11 cellular contexts compared by ENCODE assay signal in genomic region chr15:66803749-66804148, GRCh38.
DNase-seq lines count a peak whose midpoint lies in the region; ATAC-seq and TF ChIP-seq lines count a peak whose summit lies in the region.
"Had no signal": no experiment of that assay in that cellular context is flagged by ENCODE, and none has a peak within 500 bp of the region (broad histone marks: within the 10 kb centered on the region; RNA-seq: fewer than 3 reads in every experiment).

No MANE protein-coding gene starts in this region.

- intact Hi-C loops in left lung (cut with DNase I): no loop called here

- peak overlapping the region; percentile 85 for H3K9ac ChIP-seq in GM23248
- no peak overlapping the region for H3K9ac ChIP-seq in skeletal muscle tissue (ENCODE audit: low read depth in 1 of 3, low read length in 3 of 3)

- H3K4me3 ChIP-seq in GM23248: no peak overlapping the region
- H3K4me3 ChIP-seq in left lung: no peak overlapping the region
- H3K4me3 ChIP-seq in skeletal muscle tissue (ENCODE audit: low read length in 3 of 3): no peak overlapping the region
- H3K4me3 ChIP-seq: lung had no signal

- in situ Hi-C loops in GM23248 (cut with MboI): no loop called here

- H3K9me2 ChIP-seq in GM23248 (ENCODE audit: insufficient read depth): no peaks in the 10 kb centered on the region

- peaks cover 20% of the 10 kb centered on the region for H3F3A ChIP-seq in GM23248 (ENCODE audit: insufficient read depth)

- H3K9me3 ChIP-seq in GM23248 (ENCODE audit: low read depth): no peaks in the 10 kb centered on the region
- no peaks in the 10 kb centered on the region for H3K9me3 ChIP-seq in left lung
- no peaks in the 10 kb centered on the region for H3K9me3 ChIP-seq in skeletal muscle tissue (ENCODE audit: control insufficient read depth in 3 of 3, low read length in 3 of 3)

- H3K36me3 ChIP-seq in GM23248 (ENCODE audit: low read depth) (no peaks in the 10 kb centered on the region), left lung (no peaks in the 10 kb centered on the region), skeletal muscle tissue (ENCODE audit: control insufficient read depth in 3 of 3, insufficient read depth in 3 of 3, low read length in 3 of 3) (no peaks in the 10 kb centered on the region)

- H2AFZ ChIP-seq in GM23248: 0 out of 2 replicates have a peak overlapping the region, but pooled peaks have one; percentile 9

- peak; percentile 52 for ATAC-seq in left lung
- no peak for ATAC-seq in HG03196 (IDR thresholded peaks at IDR 0.05; ENCODE audit: unreplicated experiment)
- ATAC-seq: activated CD8-positive, alpha-beta memory T cell treated with anti-CD3 and anti-CD28 coated beads, Interleukin-2, amount 10 ng/mL, durations not matched to agents 7 days and 5 days; activated naive CD4-positive, alpha-beta T cell treated with anti-CD3 and anti-CD28 coated beads, Interleukin-2, amount 50 U/mL, for 72 hours had no signal

- H3K27me3 ChIP-seq in GM23248 (replicated peaks; ENCODE audit: insufficient read depth) (no peaks in the 10 kb centered on the region), left lung (no peaks in the 10 kb centered on the region), skeletal muscle tissue (ENCODE audit: control insufficient read depth in 3 of 3, insufficient read depth in 3 of 3, low read length in 3 of 3) (no peaks in the 10 kb centered on the region)

- H3K4me2 ChIP-seq in GM23248 (ENCODE audit: unreplicated experiment): peak overlapping the region; percentile 40

- peak overlapping the region; percentile 99 for H3K27ac ChIP-seq in GM23248
- peak overlapping the region; percentile 19 for H3K27ac ChIP-seq in adipose tissue (ENCODE audit: low read depth, low read length)
- peak overlapping the region; percentile 67 to 81 for H3K27ac ChIP-seq in left lung
- peak overlapping the region; percentile 77 for H3K27ac ChIP-seq in skeletal muscle tissue (ENCODE audit: low read depth, low read length)

- H3K4me1 ChIP-seq in GM23248 (ENCODE audit: insufficient read depth) (peaks cover 57% of the 10 kb centered on the region), left lung (peaks cover 31 to 39% of the 10 kb centered on the region in 2 donors), skeletal muscle tissue (ENCODE audit: control insufficient read depth in 3 of 3, insufficient read depth in 3 of 3, low read length in 3 of 3) (peaks cover 22 to 25% (median 22%) of the 10 kb centered on the region in 3 donors)

- DNase-seq in GM23248 (no peak), left lung (no peak), NCI-H748 treated with DMSO at 0.1 percent for 48 hours (lab: John Stamatoyannopoulos, UW) (no peak), KG1 (lab: John Stamatoyannopoulos, UW) (no peak), Kasumi-1 (lab: John Stamatoyannopoulos, UW) (no peak)
- DNase-seq: activated CD8-positive, alpha-beta memory T cell treated with anti-CD3 and anti-CD28 coated beads, Interleukin-2, amount 10 ng/mL, durations not matched to agents 7 days and 5 days had no signal

- 0 to 6% methylated on average over 1 of the region's 1 CpG for WGBS in GM23248 (ENCODE audit: low coverage in 1 of 2, low lambda C conversion rate in 2 of 2, missing lambda C conversion rate in 2 of 2), 2 experiments
- 79 to 83% (median 80%) methylated on average over 1 of the region's 1 CpG for WGBS in adipose tissue, 3 donors

- no peaks in the 10 kb centered on the region for H3K79me2 ChIP-seq in GM23248 (ENCODE audit: insufficient read depth)

- no peak for TF ChIP-seq CTCF in left lung (IDR thresholded peaks at IDR 0.05)

- H4K20me1 ChIP-seq in GM23248 (ENCODE audit: insufficient read depth): no peaks in the 10 kb centered on the region

Comparison
In these comparisons a context has a peak if more than half of its experiments do, and no peak if none do; other contexts are left out.
1. H3K27ac ChIP-seq: peak in every context shown above with its lines; median percentile 99 in GM23248; 77 in skeletal muscle tissue; 74 in left lung; 19 in adipose tissue.